In the genomic region with DNA sequence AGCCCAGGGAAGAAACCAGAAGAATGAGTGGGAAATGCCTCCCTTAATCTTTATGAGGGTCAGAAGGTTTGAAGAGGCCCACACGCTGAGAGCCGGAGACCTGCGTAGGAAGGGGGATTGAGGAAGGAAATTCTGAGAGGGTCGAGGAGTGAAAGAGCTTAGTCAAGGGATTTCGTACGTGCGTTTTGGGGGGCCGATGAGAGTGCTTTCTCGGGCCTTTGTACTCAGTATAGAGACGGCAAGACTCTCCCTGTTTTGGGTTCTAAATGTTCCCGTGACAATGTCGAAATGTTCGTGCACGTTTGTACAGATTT, we compare ENCODE assay signal across 8 cellular contexts.
DNase-seq lines count a peak whose midpoint lies in the region; ATAC-seq, FAIRE-seq and TF ChIP-seq lines count a peak whose summit lies in the region.

No MANE protein-coding gene starts in this region.

- peaks cover 59% of the 10 kb centered on the region for H3K79me2 ChIP-seq in OCI-LY3 (ENCODE audit: low read length)

- H3K27ac ChIP-seq in OCI-LY3 (ENCODE audit: low read length) (peak overlapping the region; percentile 61), stomach smooth muscle (ENCODE audit: low read length) (peak overlapping the region; percentile 96)

- H3K4me2 ChIP-seq in OCI-LY3 (ENCODE audit: low read length): peak overlapping the region; percentile 97

- H3K9me3 ChIP-seq in OCI-LY3 (ENCODE audit: insufficient read depth, low read length): no peaks in the 10 kb centered on the region
- H3K9me3 ChIP-seq in stomach smooth muscle (ENCODE audit: control insufficient read depth in 2 of 2, low read length in 2 of 2): no peaks in the 10 kb centered on the region

- H4K20me1 ChIP-seq in OCI-LY3 (ENCODE audit: insufficient read depth, low read length): peaks cover 40% of the 10 kb centered on the region

- peaks cover 28% of the 10 kb centered on the region for H3K4me1 ChIP-seq in OCI-LY3 (ENCODE audit: low read length)
- H3K4me1 ChIP-seq in stomach smooth muscle (ENCODE audit: control insufficient read depth, insufficient read depth, low read length): peaks cover 16% of the 10 kb centered on the region

- peak; percentile 66 for DNase-seq in DMS153 treated with DMSO at 0.1 percent for 48 hours (lab: John Stamatoyannopoulos, UW; ENCODE audit: unreplicated experiment)
- no peak for DNase-seq in DMS153 (lab: John Stamatoyannopoulos, UW)
- DNase-seq in hepatic stellate cell (ENCODE audit: low spot score): peak; percentile 5
- no peak for DNase-seq in GM19239 (ENCODE audit: insufficient read length, low spot score)
- DNase-seq in iPS-NIHi7 (ENCODE audit: extremely low spot score): no peak

- no peak for TF ChIP-seq CTCF in OCI-LY3 (IDR thresholded peaks at IDR 0.05; ENCODE audit: low read depth, low read length)

- peak overlapping the region; percentile 78 for H3K4me3 ChIP-seq in OCI-LY3 (ENCODE audit: low read length)
- peak overlapping the region; percentile 93 to 95 for H3K4me3 ChIP-seq in stomach smooth muscle (ENCODE audit: low read length in 2 of 2)

- H3K36me3 ChIP-seq in OCI-LY3 (replicated peaks; ENCODE audit: low read depth, low read length): peaks cover 26% of the 10 kb centered on the region
- peaks cover 3 to 4% of the 10 kb centered on the region in 2 donors for H3K36me3 ChIP-seq in stomach smooth muscle (ENCODE audit: control insufficient read depth in 2 of 2, insufficient read depth in 2 of 2, low read length in 2 of 2)

- peak overlapping the region; percentile 34; the same call in 1 of the 2 replicates for H2AFZ ChIP-seq in OCI-LY3 (ENCODE audit: low read depth, low read length)

- no peak for FAIRE-seq in GM19239 (lab: Jason Lieb, UNC)

- no peak for ATAC-seq in HG03095 (IDR thresholded peaks at IDR 0.05; ENCODE audit: unreplicated experiment)

- peak overlapping the region; percentile 95 for H3K9ac ChIP-seq in OCI-LY3 (ENCODE audit: low read length)
- peak overlapping the region; percentile 93 to 100 for H3K9ac ChIP-seq in stomach smooth muscle (ENCODE audit: low read length in 2 of 2)

- no peaks in the 10 kb centered on the region for H3K27me3 ChIP-seq in OCI-LY3 (ENCODE audit: low read depth, low read length)
- no peaks in the 10 kb centered on the region for H3K27me3 ChIP-seq in stomach smooth muscle (ENCODE audit: control insufficient read depth in 1 of 2, insufficient read depth in 2 of 2, low read length in 2 of 2)

Comparison
In these comparisons a context has a peak if more than half of its experiments do, and no peak if none do; other contexts are left out.
1. DNase-seq: peak in DMS153 treated with DMSO at 0.1 percent for 48 hours (single experiment) and hepatic stellate cell (single experiment); none in DMS153 (single experiment), GM19239 (single experiment) and iPS-NIHi7 (single experiment).